Comparison of ENCODE assay signal across 1 cellular context in genomic region chr3:38346584-38347410, GRCh38.
TF ChIP-seq lines count a peak whose summit lies in the region.

Gene XYLB, plus strand, starts transcription at chr3:38346785. Its CDS starts 84 bp downstream, at chr3:38346869.

TF ChIP-seq in HepG2, 621 proteins besides CTCF, POLR2A, EP300 and RAD21 (continued from another document and continues in another):
- peak; percentile 95 for TF ChIP-seq ZNF691 (CRISPR knock-in tag; IDR thresholded peaks at IDR 0.05; ENCODE audit: borderline replicate concordance, low read depth)
- TF ChIP-seq ZFP91 (CRISPR knock-in tag; IDR thresholded peaks at IDR 0.05; ENCODE audit: borderline replicate concordance), result peak; percentile 96
- TF ChIP-seq ZNF441 (CRISPR knock-in tag; IDR thresholded peaks at IDR 0.05; ENCODE audit: borderline replicate concordance), result peak; percentile 91
- TF ChIP-seq POGK (CRISPR knock-in tag; conservative IDR thresholded peaks at IDR 0.05), result peak; percentile 95
- peak; percentile 68 for TF ChIP-seq PPARG (CRISPR knock-in tag; conservative IDR thresholded peaks at IDR 0.05)
- peak; percentile 55 for TF ChIP-seq CREB1 (IDR thresholded peaks at IDR 0.05)
- TF ChIP-seq CREB1 (CRISPR knock-in tag; IDR thresholded peaks at IDR 0.05), result no peak
- peak; percentile 54; the same call in 1 of the 2 replicates for TF ChIP-seq STAT5B (CRISPR knock-in tag; IDR thresholded peaks at IDR 0.05)
- TF ChIP-seq ZNF749 (CRISPR knock-in tag; IDR thresholded peaks at IDR 0.05; ENCODE audit: borderline replicate concordance), result no peak; the same call in 1 of the 2 replicates
- peak; percentile 90 for TF ChIP-seq HOXD1 (CRISPR knock-in tag; IDR thresholded peaks at IDR 0.05)
- peak; percentile 76 for TF ChIP-seq YEATS2 (CRISPR knock-in tag; IDR thresholded peaks at IDR 0.05; ENCODE audit: borderline replicate concordance)
- TF ChIP-seq CC2D1A (CRISPR knock-in tag; IDR thresholded peaks at IDR 0.05), result peak; percentile 24; the same call in 1 of the 2 replicates
- peak; percentile 89; the same call in 1 of the 2 replicates for TF ChIP-seq ZNF276 (CRISPR knock-in tag; IDR thresholded peaks at IDR 0.05; ENCODE audit: low read depth)
- 0 out of 2 replicates have a peak, but pooled peaks have one; percentile 50 for TF ChIP-seq MIXL1 (CRISPR knock-in tag; IDR thresholded peaks at IDR 0.05)
- TF ChIP-seq DNMT3B (CRISPR knock-in tag; conservative IDR thresholded peaks at IDR 0.05), result 0 out of 2 replicates have a peak, but pooled peaks have one; percentile 24
- TF ChIP-seq ASH2L (IDR thresholded peaks at IDR 0.05; ENCODE audit: insufficient read length, low read depth, low read length), result peak; percentile 63
- peak; percentile 98 for TF ChIP-seq ZNF883 (CRISPR knock-in tag; IDR thresholded peaks at IDR 0.05; ENCODE audit: not compliant biosample characterization)
- peak; percentile 29 to 63; a peak in 2 of 4 replicates for TF ChIP-seq KLF16 (CRISPR knock-in tag; IDR thresholded peaks at IDR 0.05)
- peak; percentile 98 for TF ChIP-seq MXD1 (CRISPR knock-in tag; IDR thresholded peaks at IDR 0.05)
- TF ChIP-seq NR0B2 (CRISPR knock-in tag; IDR thresholded peaks at IDR 0.05), result peak; percentile 93
- no peak for TF ChIP-seq CREM (IDR thresholded peaks at IDR 0.05)
- TF ChIP-seq CREM (CRISPR knock-in tag; IDR thresholded peaks at IDR 0.05), result no peak
- 0 out of 2 replicates have a peak, but pooled peaks have one; percentile 15 for TF ChIP-seq ZNF383 (CRISPR knock-in tag; IDR thresholded peaks at IDR 0.05; ENCODE audit: borderline replicate concordance)
- peak; percentile 76; the same call in 1 of the 2 replicates for TF ChIP-seq JUNB (CRISPR knock-in tag; IDR thresholded peaks at IDR 0.05; ENCODE audit: borderline replicate concordance)
- TF ChIP-seq SMARCE1 (IDR thresholded peaks at IDR 0.05; ENCODE audit: borderline replicate concordance), result no peak
- TF ChIP-seq XRCC5 (optimal IDR thresholded peaks at IDR 0.05; ENCODE audit: low read length), result peak; percentile 90
- 0 out of 2 replicates have a peak, but pooled peaks have one; percentile 21 for TF ChIP-seq ZBTB44 (CRISPR knock-in tag; IDR thresholded peaks at IDR 0.05)
- peak; percentile 36; the same call in 1 of the 2 replicates for TF ChIP-seq ZNF280D (CRISPR knock-in tag; IDR thresholded peaks at IDR 0.05)
- 0 out of 2 replicates have a peak, but pooled peaks have one; percentile 11 for TF ChIP-seq REXO4 (CRISPR knock-in tag; IDR thresholded peaks at IDR 0.05; ENCODE audit: borderline replicate concordance)
- TF ChIP-seq ZNF839 (CRISPR knock-in tag; IDR thresholded peaks at IDR 0.05; ENCODE audit: borderline replicate concordance), result peak; percentile 45; the same call in 1 of the 2 replicates
- peak; percentile 95 for TF ChIP-seq HNF4G (IDR thresholded peaks at IDR 0.05; ENCODE audit: borderline replicate concordance, low read depth, low read length)
- TF ChIP-seq HNF4G (CRISPR knock-in tag; IDR thresholded peaks at IDR 0.05; ENCODE audit: borderline replicate concordance, low read depth), result peak; percentile 96
- peak; percentile 83 for TF ChIP-seq ZNF546 (CRISPR knock-in tag; conservative IDR thresholded peaks at IDR 0.05)
- peak; percentile 61 for TF ChIP-seq ZKSCAN8 (CRISPR knock-in tag; IDR thresholded peaks at IDR 0.05; ENCODE audit: borderline replicate concordance)
- TF ChIP-seq BCLAF1 (IDR thresholded peaks at IDR 0.05), result no peak
- no peak for TF ChIP-seq GTF2F1 (IDR thresholded peaks at IDR 0.05; ENCODE audit: low read length)
- peak; percentile 68; the same call in 1 of the 2 replicates for TF ChIP-seq GMEB2 (CRISPR knock-in tag; IDR thresholded peaks at IDR 0.05; ENCODE audit: low read depth)
- peak; percentile 99 for TF ChIP-seq ZNF274 (CRISPR knock-in tag; IDR thresholded peaks at IDR 0.05)
- TF ChIP-seq HOXA3 (CRISPR knock-in tag; IDR thresholded peaks at IDR 0.05), result peak; percentile 95
- TF ChIP-seq TOE1 (CRISPR knock-in tag; IDR thresholded peaks at IDR 0.05), result 0 out of 2 replicates have a peak, but pooled peaks have one; percentile 36
- peak; percentile 97 for TF ChIP-seq ZNF709 (CRISPR knock-in tag; IDR thresholded peaks at IDR 0.05)
- peak; percentile 69; the same call in 1 of the 2 replicates for TF ChIP-seq CREBL2 (CRISPR knock-in tag; IDR thresholded peaks at IDR 0.05; ENCODE audit: borderline replicate concordance)
- TF ChIP-seq ZEB1 (IDR thresholded peaks at IDR 0.05; ENCODE audit: insufficient replicate concordance, low read depth), result no peak
- TF ChIP-seq ZSCAN20 (CRISPR knock-in tag; IDR thresholded peaks at IDR 0.05; ENCODE audit: borderline replicate concordance), result peak; percentile 85
- TF ChIP-seq E2F1 (CRISPR knock-in tag; IDR thresholded peaks at IDR 0.05), result peak; percentile 84; the same call in 1 of the 2 replicates
